8 cellular contexts compared by ENCODE assay signal in genomic region chr2:135985018-135985825, GRCh38. TPM values are rescaled to one million over a fixed set of nuclear protein-coding genes. Genes with fewer than 3 reads are reported as not detected.
DNase-seq lines count a peak whose midpoint lies in the region; ATAC-seq and TF ChIP-seq lines count a peak whose summit lies in the region.

DARS1 (minus strand) TSS chr2:135985626; CDS start chr2:135985468, 158 bp downstream.

- TF ChIP-seq CTCF in DND-41 (IDR thresholded peaks at IDR 0.05; ENCODE audit: borderline replicate concordance, extremely low read depth, low read length, poor library complexity, severe bottlenecking), result no peak
- no peak for TF ChIP-seq CTCF in KMS-11 (conservative IDR thresholded peaks at IDR 0.05; ENCODE audit: low read depth, low read length)
- no peak for TF ChIP-seq CTCF in Panc1 (IDR thresholded peaks at IDR 0.05)
- TF ChIP-seq CTCF in esophagus muscularis mucosa (IDR thresholded peaks at IDR 0.05), result no peak

- H3K36me3 ChIP-seq in DND-41 (ENCODE audit: insufficient read depth, low read length) (peaks cover 30% of the 10 kb centered on the region), KMS-11 (ENCODE audit: insufficient read depth) (no peaks in the 10 kb centered on the region), Panc1 (ENCODE audit: control insufficient read depth, insufficient read depth, low read length) (peaks cover 23% of the 10 kb centered on the region), esophagus muscularis mucosa (peaks cover 0 to 24% (median 7%) of the 10 kb centered on the region in 4 donors), muscle layer of duodenum (ENCODE audit: control insufficient read depth in 1 of 2, insufficient read depth in 2 of 2, low read length in 2 of 2) (peaks cover 4 to 7% of the 10 kb centered on the region in 2 donors)

- H3K27ac ChIP-seq in DND-41 (ENCODE audit: low read length), result peak within 1 kb of the TSS; percentile 97
- peak within 1 kb of the TSS; percentile 89 for H3K27ac ChIP-seq in KMS-11
- peak within 1 kb of the TSS; percentile 97 for H3K27ac ChIP-seq in Panc1 (ENCODE audit: low read length)
- H3K27ac ChIP-seq in esophagus muscularis mucosa (replicated peaks in 1 of 4), result peak within 1 kb of the TSS; percentile 94 to 98 (median 95)
- H3K27ac ChIP-seq in muscle layer of duodenum (ENCODE audit: low read length), result peak within 1 kb of the TSS; percentile 90

- peaks cover 24 to 30% of the 10 kb centered on the region in 2 donors for H3K36me3 Mint-ChIP-seq in activated T-cell treated with anti-CD3 and anti-CD28 coated beads, Interleukin-2, amount 50 U/mL, for 72 hours (ENCODE audit: insufficient read depth in 2 of 2)

- peak within 1 kb of the TSS; percentile 95 to 99 for H3K4me3 Mint-ChIP-seq in activated T-cell treated with anti-CD3 and anti-CD28 coated beads, Interleukin-2, amount 50 U/mL, for 72 hours

- WGBS in esophagus muscularis mucosa, result 0% methylated on average over 26 of the region's 64 CpGs

- H3K9me3 ChIP-seq in DND-41 (ENCODE audit: insufficient read depth, low read length, severe bottlenecking) (no peaks in the 10 kb centered on the region), Panc1 (ENCODE audit: control insufficient read depth, insufficient read depth, low read depth, low read length) (no peaks in the 10 kb centered on the region), esophagus muscularis mucosa (no peaks in the 10 kb centered on the region), muscle layer of duodenum (ENCODE audit: control insufficient read depth in 1 of 2, low read length in 2 of 2) (no peaks in the 10 kb centered on the region)

- no peaks in the 10 kb centered on the region for H3K27me3 ChIP-seq in DND-41 (ENCODE audit: insufficient read depth, low read length, poor library complexity)
- no peaks in the 10 kb centered on the region for H3K27me3 ChIP-seq in KMS-11 (ENCODE audit: insufficient read depth, low read depth)
- H3K27me3 ChIP-seq in Panc1 (ENCODE audit: control insufficient read depth, insufficient read depth, low read length), result no peaks in the 10 kb centered on the region
- no peaks in the 10 kb centered on the region for H3K27me3 ChIP-seq in esophagus muscularis mucosa
- H3K27me3 ChIP-seq in muscle layer of duodenum (ENCODE audit: low read depth, low read length), result no peaks in the 10 kb centered on the region

- H3K4me1 ChIP-seq in DND-41 (ENCODE audit: insufficient read depth, low read length) (peaks cover 57% of the 10 kb centered on the region), KMS-11 (ENCODE audit: low read depth, poor library complexity, severe bottlenecking) (peaks cover 20% of the 10 kb centered on the region), Panc1 (ENCODE audit: control insufficient read depth, insufficient read depth, low read length) (peaks cover 15% of the 10 kb centered on the region; the same call in 1 of the 2 replicates), esophagus muscularis mucosa (peaks cover 13 to 53% (median 47%) of the 10 kb centered on the region in 4 donors), muscle layer of duodenum (ENCODE audit: control insufficient read depth in 1 of 2, insufficient read depth in 2 of 2, low read length in 2 of 2) (peaks cover 7 to 22% of the 10 kb centered on the region in 2 donors)

- BruUV-seq in Panc1 (replicated peaks; lab: Mats Ljungman, UMichigan), result no TSS peak

- peaks cover 58% of the 10 kb centered on the region for H3K4me1 Mint-ChIP-seq in activated T-cell treated with anti-CD3 and anti-CD28 coated beads, Interleukin-2, amount 50 U/mL, for 72 hours (ENCODE audit: low read depth)

- H3K4me2 ChIP-seq in DND-41 (ENCODE audit: insufficient read depth, low read length), result peak within 1 kb of the TSS; percentile 77
- peak within 1 kb of the TSS; percentile 87 for H3K4me2 ChIP-seq in KMS-11

- in situ Hi-C loops in Panc1 (cut with HindIII; ENCODE audit: low pct_unique_long_range_greater_than_20kb, low sequenced_read_pairs), result no loop called here

- H3K4me3 ChIP-seq in DND-41 (ENCODE audit: low read depth in 1 of 2, low read length in 2 of 2) (peak within 1 kb of the TSS; percentile 43 to 72), KMS-11 (IDR thresholded peaks at IDR 0.05; ENCODE audit: insufficient read depth, low read depth, low read length) (peak within 1 kb of the TSS; percentile 34), Panc1 (ENCODE audit: low read depth in 2 of 2, low read length in 2 of 2) (peak within 1 kb of the TSS; percentile 91 to 94), esophagus muscularis mucosa (peak within 1 kb of the TSS; percentile 80 to 91 (median 90)), muscle layer of duodenum (ENCODE audit: low read depth in 1 of 2, low read length in 2 of 2) (peak within 1 kb of the TSS; percentile 82 to 96)

- no peak for TF ChIP-seq POLR2A in esophagus muscularis mucosa (IDR thresholded peaks at IDR 0.05; ENCODE audit: low read depth)

- peaks cover 0 to 2% of the 10 kb centered on the region in 2 donors for H3K9me3 Mint-ChIP-seq in activated T-cell treated with anti-CD3 and anti-CD28 coated beads, Interleukin-2, amount 50 U/mL, for 72 hours

- peak within 1 kb of the TSS; percentile 100 for H3K27ac Mint-ChIP-seq in activated T-cell treated with anti-CD3 and anti-CD28 coated beads, Interleukin-2, amount 50 U/mL, for 72 hours

- DNase-seq in DND-41 (peak; percentile 90), Panc1 (ENCODE audit: low read depth, low spot score) (peak; percentile 69), esophagus muscularis mucosa (ENCODE audit: extremely low spot score) (peak; percentile 96)
- DNase-seq in activated T-cell treated with anti-CD3 and anti-CD28 coated beads, Interleukin-2, amount 50 U/mL, for 72 hours, result peak; percentile 88
- peak; percentile 58 for DNase-seq in stimulated activated CD8-positive, alpha-beta memory T cell treated with anti-CD3 and anti-CD28 coated beads, Interleukin-7, amount 100 ng/mL, for 24 hours (ENCODE audit: low read depth)

- CTCF ChIA-PET in Panc1 (lab: Charles Lee), result no interaction called here

- H3K9ac ChIP-seq in DND-41 (ENCODE audit: low read depth, low read length) (peak within 1 kb of the TSS; percentile 90), KMS-11 (peak within 1 kb of the TSS; percentile 97)

- intact Hi-C loops in Panc1 (cut with micrococcal nuclease; ENCODE audit: unreplicated experiment) (loop anchor here (10.0 kb wide), 1 partner anchor 130 kb away; the partner anchor contains the start of gene CXCR4), esophagus muscularis mucosa (cut with DNase I) (loop anchor here (10.0 kb wide), 1 partner anchor 240 kb away; the partner anchor contains the start of gene UBXN4)

- H3K27me3 Mint-ChIP-seq in activated T-cell treated with anti-CD3 and anti-CD28 coated beads, Interleukin-2, amount 50 U/mL, for 72 hours (ENCODE audit: low read depth), result no peaks in the 10 kb centered on the region

- no peak for TF ChIP-seq EP300 in esophagus muscularis mucosa (IDR thresholded peaks at IDR 0.05)

- no peaks in the 10 kb centered on the region for H4K20me1 ChIP-seq in DND-41 (ENCODE audit: insufficient read depth, low read length)
- no peaks in the 10 kb centered on the region for H4K20me1 ChIP-seq in KMS-11 (ENCODE audit: insufficient read depth)

- H2AFZ ChIP-seq in DND-41 (ENCODE audit: low read depth, low read length), result peak within 1 kb of the TSS; percentile 90
- H2AFZ ChIP-seq in KMS-11 (ENCODE audit: low read depth), result peak within 1 kb of the TSS; percentile 82

- H3K79me2 ChIP-seq in DND-41 (ENCODE audit: insufficient read depth, low read length), result peaks cover 51% of the 10 kb centered on the region
- no peaks in the 10 kb centered on the region for H3K79me2 ChIP-seq in KMS-11 (ENCODE audit: insufficient read depth, low read depth)

- ATAC-seq in DND-41 (ENCODE audit: insufficient read depth, low read depth), result peak; percentile 84
- ATAC-seq in GM21786 (IDR thresholded peaks at IDR 0.05; ENCODE audit: unreplicated experiment), result peak; percentile 76
- peak; percentile 98 for ATAC-seq in Panc1
- peak; percentile 84 to 86 for ATAC-seq in activated T-cell treated with anti-CD3 and anti-CD28 coated beads, Interleukin-2, amount 50 U/mL, for 72 hours (replicated peaks in 1 of 2)

- POLR2A ChIA-PET in Panc1 (lab: Charles Lee), result interaction anchor here (0.7 kb wide), 1 partner anchor 109 kb away, joined by 3 read pairs; the partner anchor contains the start of gene MCM6

RNA-seq across cellular contexts. Expression of gene DARS1, which starts in this region (rescaled TPM):
- total RNA-seq in Panc1 (2021; ENCODE audit: unreplicated experiment), result 85.3 TPM
- polyA plus RNA-seq in Panc1 (2012; ENCODE audit: insufficient read length), result 114 TPM
- total RNA-seq in activated T-cell treated with anti-CD3 and anti-CD28 coated beads, Interleukin-2, amount 50 U/mL, for 72 hours, result 100 to 1,000 TPM; 224 to 264 TPM
- 100 to 1,000 TPM in 3 of 4 donors, 10 to 100 TPM in 1; 98.8 to 129 (median 121) TPM for total RNA-seq in esophagus muscularis mucosa

Comparison
In these comparisons a context has a peak if more than half of its experiments do, and no peak if none do; other contexts are left out.
1. Peak in every context shown above with its lines: DNase-seq, ATAC-seq, H3K4me3 ChIP-seq and H3K27ac ChIP-seq.
2. H3K4me3 ChIP-seq: peak in every context shown above with its lines; median percentile 92 in Panc1; 90 in esophagus muscularis mucosa; 89 in muscle layer of duodenum; 58 in DND-41; 34 in KMS-11.